In genomic region chr2:78202986-78203670, GRCh38 we compare ENCODE assay signal across 24 cellular contexts.
"Had no signal": no experiment of that assay in that cellular context is flagged by ENCODE, and none has a peak within 500 bp of the region (broad histone marks: within the 10 kb centered on the region; RNA-seq: fewer than 3 reads in every experiment).

No MANE protein-coding gene starts in this region.

- H3K9me3 ChIP-seq: body of pancreas, prostate gland, right atrium auricular region, upper lobe of left lung had no signal

- H3K4me3 ChIP-seq: body of pancreas, left ventricle myocardium inferior, prostate gland, right atrium auricular region, upper lobe of left lung had no signal

- H3K4me3 Mint-ChIP-seq: activated B cell treated with CpG ODN at 0.5 μM for 24 hours; activated naive CD4-positive, alpha-beta T cell treated with anti-CD3 and anti-CD28 coated beads, Interleukin-2, amount 10 ng/mL, durations not matched to agents 7 days and 5 days; activated naive CD8-positive, alpha-beta T cell treated with anti-CD3 and anti-CD28 coated beads, Interleukin-2, amount 50 U/mL, for 24 hours; activated T-cell treated with anti-CD3 and anti-CD28 coated beads, Interleukin-2, amount 50 U/mL, for 72 hours; central memory CD8-positive, alpha-beta T cell; natural killer cell; T-cell; T-helper 2 cell treated with Interferon-gamma antibody and Interleukin-4, amounts not matched to agents 5 μg/mL and 100 μg/mL, for 36 hours had no signal

- H3K27ac ChIP-seq: body of pancreas, foreskin keratinocyte, left ventricle myocardium inferior, prostate gland, right atrium auricular region, upper lobe of left lung had no signal

- H3K36me3 ChIP-seq: left ventricle myocardium inferior, prostate gland, right atrium auricular region, upper lobe of left lung had no signal

- H3K27ac Mint-ChIP-seq: activated B cell treated with CpG ODN at 0.5 μM for 24 hours; activated naive CD4-positive, alpha-beta T cell treated with anti-CD3 and anti-CD28 coated beads, Interleukin-2, amount 10 ng/mL, durations not matched to agents 7 days and 5 days; activated naive CD8-positive, alpha-beta T cell treated with anti-CD3 and anti-CD28 coated beads, Interleukin-2, amount 50 U/mL, for 24 hours; activated T-cell treated with anti-CD3 and anti-CD28 coated beads, Interleukin-2, amount 50 U/mL, for 72 hours; natural killer cell; T-cell; T-helper 2 cell treated with Interferon-gamma antibody and Interleukin-4, amounts not matched to agents 5 μg/mL and 100 μg/mL, for 36 hours had no signal

- H3K27me3 Mint-ChIP-seq: activated B cell treated with CpG ODN at 0.5 μM for 24 hours; activated naive CD4-positive, alpha-beta T cell treated with anti-CD3 and anti-CD28 coated beads, Interleukin-2, amount 10 ng/mL, durations not matched to agents 7 days and 5 days; activated naive CD8-positive, alpha-beta T cell treated with anti-CD3 and anti-CD28 coated beads, Interleukin-2, amount 50 U/mL, for 24 hours; central memory CD8-positive, alpha-beta T cell; T-cell had no signal

- H3K36me3 Mint-ChIP-seq: activated naive CD4-positive, alpha-beta T cell treated with anti-CD3 and anti-CD28 coated beads, Interleukin-2, amount 10 ng/mL, durations not matched to agents 7 days and 5 days; natural killer cell; T-cell had no signal

- DNase-seq: activated B cell treated with CpG ODN at 0.5 μM for 24 hours; activated CD4-positive, alpha-beta T cell treated with anti-CD3 and anti-CD28 coated beads for 4 hours; activated CD4-positive, alpha-beta T cell treated with anti-CD3 and anti-CD28 coated beads, Interleukin-2, amount 50 U/mL, for 48 hours; activated effector memory CD4-positive, alpha-beta T cell treated with anti-CD3 and anti-CD28 coated beads, Interleukin-2, amount 50 U/mL, for 16 hours; activated naive CD4-positive, alpha-beta T cell treated with anti-CD3 and anti-CD28 coated beads, Interleukin-2, amount 10 ng/mL, durations not matched to agents 7 days and 5 days; activated naive CD8-positive, alpha-beta T cell treated with anti-CD3 and anti-CD28 coated beads, Interleukin-2, amount 50 U/mL, for 24 hours; activated T-cell treated with anti-CD3 and anti-CD28 coated beads, Interleukin-2, amount 50 U/mL, for 72 hours; body of pancreas; effector memory CD4-positive, alpha-beta T cell; foreskin keratinocyte; hippocampal formation; kidney glomerular epithelial cell; left ventricle myocardium inferior; midbrain; natural killer cell; stimulated activated CD4-positive, alpha-beta T cell treated with anti-CD3 and anti-CD28 coated beads, Interleukin-12 subunit alpha, Interleukin-12 subunit beta, amount 100 ng/mL, for 4 hours; stimulated activated CD4-positive, alpha-beta T cell treated with anti-CD3 and anti-CD28 coated beads, Interleukin-4, amount 100 ng/mL, for 4 hours; stimulated activated naive CD8-positive, alpha-beta T cell treated with anti-CD3 and anti-CD28 coated beads, Interleukin-15, Interleukin-2, amounts not matched to agents 100 U/mL and 50 U/mL, for 24 hours; T-cell; upper lobe of left lung had no signal

- ATAC-seq: activated naive CD8-positive, alpha-beta T cell treated with anti-CD3 and anti-CD28 coated beads, Interleukin-2, amount 50 U/mL, for 24 hours; activated T-cell treated with anti-CD3 and anti-CD28 coated beads, Interleukin-2, amount 50 U/mL, for 72 hours; body of pancreas; foreskin keratinocyte; natural killer cell; stimulated activated naive CD8-positive, alpha-beta T cell treated with anti-CD3 and anti-CD28 coated beads, Interleukin-15, Interleukin-2, amounts not matched to agents 100 U/mL and 50 U/mL, for 24 hours; T-cell had no signal

- H3K27me3 ChIP-seq: body of pancreas, foreskin keratinocyte, right atrium auricular region, upper lobe of left lung had no signal

- H3K4me1 Mint-ChIP-seq: activated B cell treated with CpG ODN at 0.5 μM for 24 hours; activated naive CD4-positive, alpha-beta T cell treated with anti-CD3 and anti-CD28 coated beads, Interleukin-2, amount 10 ng/mL, durations not matched to agents 7 days and 5 days; activated naive CD8-positive, alpha-beta T cell treated with anti-CD3 and anti-CD28 coated beads, Interleukin-2, amount 50 U/mL, for 24 hours; central memory CD8-positive, alpha-beta T cell; natural killer cell; T-cell had no signal

- H3K4me1 ChIP-seq: body of pancreas, foreskin keratinocyte, left ventricle myocardium inferior, prostate gland, right atrium auricular region, upper lobe of left lung had no signal
